Comparison of ENCODE assay signal across 10 cellular contexts in genomic region chr1:108878678-108879077, GRCh38. TPM values are rescaled to one million over a fixed set of nuclear protein-coding genes. Genes with fewer than 3 reads are reported as not detected.
DNase-seq lines count a peak whose midpoint lies in the region; ATAC-seq and TF ChIP-seq lines count a peak whose summit lies in the region.
"Had no signal": no experiment of that assay in that cellular context is flagged by ENCODE, and none has a peak within 500 bp of the region (broad histone marks: within the 10 kb centered on the region; RNA-seq: fewer than 3 reads in every experiment).

No MANE protein-coding gene starts in this region.

- H3K4me3 Mint-ChIP-seq in activated CD8-positive, alpha-beta T cell treated with anti-CD3 and anti-CD28 coated beads, Interleukin-2, amount 10 ng/mL, durations not matched to agents 7 days and 5 days = no peak overlapping the region

- no peak for ATAC-seq in activated CD8-positive, alpha-beta T cell treated with anti-CD3 and anti-CD28 coated beads, Interleukin-2, amount 10 ng/mL, durations not matched to agents 7 days and 5 days
- no peak for ATAC-seq in HG02981 (IDR thresholded peaks at IDR 0.05; ENCODE audit: unreplicated experiment)

- peak overlapping the region; percentile 24; the same call in 1 of the 2 replicates for H3K4me3 ChIP-seq in H7 (ENCODE audit: insufficient read depth, low read depth, low read length)
- peak overlapping the region; percentile 7 to 44 for H3K4me3 ChIP-seq in esophagus (ENCODE audit: low read depth in 1 of 2, low read length in 2 of 2)
- peak overlapping the region; percentile 86 to 97 (median 96) for H3K4me3 ChIP-seq in sigmoid colon

- H3K27ac ChIP-seq in esophagus (ENCODE audit: low read depth in 2 of 2, low read length in 1 of 2) (no peak overlapping the region), sigmoid colon (peak overlapping the region; percentile 89 to 95 (median 90))

- H3K36me3 ChIP-seq in H7 (replicated peaks; ENCODE audit: control insufficient read depth, insufficient read depth, low read length) = no peaks in the 10 kb centered on the region
- no peaks in the 10 kb centered on the region for H3K36me3 ChIP-seq in esophagus (ENCODE audit: control insufficient read depth in 2 of 2, insufficient read depth in 2 of 2, low read length in 1 of 2)
- H3K36me3 ChIP-seq in sigmoid colon = no peaks in the 10 kb centered on the region

- CTCF ChIA-PET in activated CD8-positive, alpha-beta T cell treated with anti-CD3 and anti-CD28 coated beads, Interleukin-2, amount 10 ng/mL, durations not matched to agents 7 days and 5 days (lab: Charles Lee) = interaction anchor here (1.0 to 1.1 kb wide), 2 partner anchors 20 to 52 kb away, joined by 3 read pairs; no protein-coding TSS in a partner anchor

- peaks cover 12% of the 10 kb centered on the region; the same call in 1 of the 2 replicates for H3K27me3 ChIP-seq in H7 (ENCODE audit: control insufficient read depth, insufficient read depth, low read length)
- no peaks in the 10 kb centered on the region for H3K27me3 ChIP-seq in esophagus (ENCODE audit: control insufficient read depth in 1 of 2, insufficient read depth in 2 of 2, low read length in 2 of 2)
- H3K27me3 ChIP-seq in sigmoid colon = no peaks in the 10 kb centered on the region

- H3K27me3 Mint-ChIP-seq in activated CD8-positive, alpha-beta T cell treated with anti-CD3 and anti-CD28 coated beads, Interleukin-2, amount 10 ng/mL, durations not matched to agents 7 days and 5 days (ENCODE audit: low read depth) = peaks cover 18% of the 10 kb centered on the region
- H3K27me3 Mint-ChIP-seq: activated B cell treated with CpG ODN at 0.5 μM for 24 hours had no signal

- POLR2A ChIA-PET in activated CD8-positive, alpha-beta T cell treated with anti-CD3 and anti-CD28 coated beads, Interleukin-2, amount 10 ng/mL, durations not matched to agents 7 days and 5 days (lab: Charles Lee) = no interaction called here

- WGBS in esophagus, 2 donors = 38 to 56% methylated on average over 3 of the region's 3 CpGs
- 67 to 74% methylated on average over 3 of the region's 3 CpGs for WGBS in sigmoid colon, 2 donors

- H3K9me3 ChIP-seq in esophagus (ENCODE audit: control insufficient read depth in 2 of 2, insufficient read depth in 1 of 2, low read depth in 1 of 2, low read length in 1 of 2) (no peaks in the 10 kb centered on the region), sigmoid colon (no peaks in the 10 kb centered on the region)

- no peak overlapping the region for H3K27ac Mint-ChIP-seq in activated CD8-positive, alpha-beta T cell treated with anti-CD3 and anti-CD28 coated beads, Interleukin-2, amount 10 ng/mL, durations not matched to agents 7 days and 5 days
- H3K27ac Mint-ChIP-seq: activated B cell treated with CpG ODN at 0.5 μM for 24 hours had no signal

- intact Hi-C loops in sigmoid colon (cut with DNase I) = loop anchor here (5.0 kb wide), 2 partner anchors 46 to 131 kb away; partner anchors contain the start of gene STXBP3

- H3K4me1 ChIP-seq in esophagus (ENCODE audit: control insufficient read depth in 2 of 2, insufficient read depth in 2 of 2, low read length in 1 of 2) (peaks cover 0 to 6% of the 10 kb centered on the region in 2 donors), sigmoid colon (peaks cover 0 to 34% (median 26%) of the 10 kb centered on the region in 4 donors)

- DNase-seq in H7 (no peak), NCI-H82 (lab: John Stamatoyannopoulos, UW) (peak; percentile 72), sigmoid colon (no peak), DMS153 (lab: John Stamatoyannopoulos, UW) (no peak)
- DNase-seq in activated CD8-positive, alpha-beta T cell treated with anti-CD3 and anti-CD28 coated beads, Interleukin-2, amount 10 ng/mL, durations not matched to agents 7 days and 5 days = no peak
- DNase-seq: activated B cell treated with CpG ODN at 0.5 μM for 24 hours; activated effector memory CD4-positive, alpha-beta T cell treated with anti-CD3 and anti-CD28 coated beads, Interleukin-2, amount 50 U/mL, for 16 hours; Kasumi-1 had no signal

- H3K36me3 Mint-ChIP-seq in activated CD8-positive, alpha-beta T cell treated with anti-CD3 and anti-CD28 coated beads, Interleukin-2, amount 10 ng/mL, durations not matched to agents 7 days and 5 days (ENCODE audit: low read depth) = peaks cover 10% of the 10 kb centered on the region

- no peak for TF ChIP-seq EP300 in sigmoid colon (IDR thresholded peaks at IDR 0.05)

- no peak for TF ChIP-seq POLR2A in sigmoid colon (IDR thresholded peaks at IDR 0.05)

- H3K9me3 Mint-ChIP-seq in activated CD8-positive, alpha-beta T cell treated with anti-CD3 and anti-CD28 coated beads, Interleukin-2, amount 10 ng/mL, durations not matched to agents 7 days and 5 days (ENCODE audit: insufficient read depth) = no peaks in the 10 kb centered on the region
- H3K9me3 Mint-ChIP-seq: activated B cell treated with CpG ODN at 0.5 μM for 24 hours had no signal

- H3K4me1 Mint-ChIP-seq in activated CD8-positive, alpha-beta T cell treated with anti-CD3 and anti-CD28 coated beads, Interleukin-2, amount 10 ng/mL, durations not matched to agents 7 days and 5 days (ENCODE audit: low read depth) = peaks cover 24% of the 10 kb centered on the region

- no peak for TF ChIP-seq CTCF in sigmoid colon (IDR thresholded peaks at IDR 0.05)

RNA-seq across cellular contexts. Expression of gene GPSM2, which starts 1.9 kb away (rescaled TPM):
- 31.2 and 34.5 TPM in 2 replicates for total RNA-seq in H7 (2014; rRNA removed; shearing (Covaris generic))
- polyA plus RNA-seq in esophagus (10 to 100 TPM; 30.3 to 40.8 TPM), sigmoid colon (10 to 100 TPM in 2 of 3 donors, 1 to 10 TPM in 1; 7.2 to 15.9 (median 12.0) TPM)
- 10 to 100 TPM; 34.3 to 71.7 (median 46.9) TPM for total RNA-seq in sigmoid colon
- 10 to 100 TPM; 40.7 to 44.9 TPM for total RNA-seq in activated CD8-positive, alpha-beta T cell treated with anti-CD3 and anti-CD28 coated beads, Interleukin-2, amount 10 ng/mL, durations not matched to agents 7 days and 5 days

RNA-seq across cellular contexts. Expression of gene AKNAD1, which starts 21.8 kb away (rescaled TPM):
- not detected in 2 replicates for total RNA-seq in H7 (2014; rRNA removed; shearing (Covaris generic))
- 1 to 10 TPM in 1 of 2 donors, under 1 TPM in 1; 0.98 to 3.3 TPM for polyA plus RNA-seq in esophagus
- total RNA-seq in sigmoid colon = 1 to 10 TPM in 1 of 4 donors, under 1 TPM in 1, not detected in 2; 0.82 to 2.1 TPM
- 1 to 10 TPM in 1 of 3 donors, under 1 TPM in 1, not detected in 1; 0.28 to 2.4 TPM for polyA plus RNA-seq in sigmoid colon
- not detected for total RNA-seq in activated CD8-positive, alpha-beta T cell treated with anti-CD3 and anti-CD28 coated beads, Interleukin-2, amount 10 ng/mL, durations not matched to agents 7 days and 5 days
- total RNA-seq: activated B cell treated with CpG ODN at 0.5 μM for 24 hours had no signal

Comparison
In these comparisons a context has a peak if more than half of its experiments do, and no peak if none do; other contexts are left out.
1. H3K4me3 ChIP-seq: peak in every context shown above with its lines; median percentile 96 in sigmoid colon; 26 in esophagus; 24 in H7.
2. H3K27ac ChIP-seq: peak in sigmoid colon (4 of 4); none in esophagus (0 of 2).